8 cellular contexts compared by ENCODE assay signal in the genomic region with DNA sequence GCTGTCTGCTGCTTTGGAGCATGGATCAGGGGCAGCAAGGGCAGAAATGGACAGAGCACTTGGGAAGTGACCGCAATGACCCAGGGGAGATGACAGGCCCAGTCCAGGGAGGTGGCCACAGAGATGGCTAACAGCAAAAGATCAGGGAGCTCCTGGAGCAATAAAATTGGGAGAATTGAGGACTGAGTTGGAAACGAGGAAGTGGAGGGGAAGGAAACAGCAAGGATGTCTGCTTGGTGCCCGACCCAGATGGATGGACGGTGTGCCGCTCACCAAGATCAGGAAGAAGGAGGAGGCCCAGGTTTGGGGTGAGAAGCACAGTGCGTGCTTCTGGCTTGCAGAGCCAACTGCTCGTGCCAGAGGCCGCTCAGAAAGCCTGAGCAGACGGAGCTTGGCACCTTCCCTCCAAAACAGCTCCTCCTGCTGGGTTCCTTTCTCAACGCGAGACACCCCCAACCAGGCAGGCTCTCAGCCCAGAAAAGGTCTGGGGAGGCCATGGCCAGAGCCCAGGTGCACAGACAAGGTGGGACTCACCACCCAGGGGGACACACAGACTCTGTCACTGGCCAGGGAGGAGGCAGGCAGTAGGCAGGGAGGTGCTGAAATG. TPM values are rescaled to one million over a fixed set of nuclear protein-coding genes. Genes with fewer than 3 reads are reported as not detected.
DNase-seq lines count a peak whose midpoint lies in the region; ATAC-seq and TF ChIP-seq lines count a peak whose summit lies in the region.
"Had no signal": no experiment of that assay in that cellular context is flagged by ENCODE, and none has a peak within 500 bp of the region (broad histone marks: within the 10 kb centered on the region; RNA-seq: fewer than 3 reads in every experiment).

No MANE protein-coding gene starts in this region.

- H3K9ac ChIP-seq in MM.1S (ENCODE audit: low read length) = no peak overlapping the region

- ATAC-seq in mucosa of descending colon (peak; percentile 54), GM21576 (IDR thresholded peaks at IDR 0.05; ENCODE audit: unreplicated experiment) (no peak), esophagus mucosa (no peak)

- no peaks in the 10 kb centered on the region for H3K36me3 ChIP-seq in GM06990 (ENCODE audit: control insufficient read depth, insufficient read depth, low read length)
- H3K36me3 ChIP-seq in MM.1S (replicated peaks; ENCODE audit: insufficient read depth, low read length) = no peaks in the 10 kb centered on the region
- H3K36me3 ChIP-seq in mucosa of descending colon (ENCODE audit: low read depth) = no peaks in the 10 kb centered on the region
- H3K36me3 ChIP-seq: tibial nerve had no signal

- H4K20me1 ChIP-seq in MM.1S (ENCODE audit: insufficient read depth, low read length) = no peaks in the 10 kb centered on the region

- DNase-seq in GM06990 (ENCODE audit: extremely low read depth, insufficient read length) (no peak), MM.1S (peak; percentile 30), cerebellar nuclear complex (lab: John Stamatoyannopoulos, UW) (peak; percentile 44 to 67), mucosa of descending colon (no peak), germinal center (ENCODE audit: low spot score) (no peak)

- no peaks in the 10 kb centered on the region for H3K9me2 ChIP-seq in MM.1S (replicated peaks; ENCODE audit: insufficient read depth, low read length)

- intact Hi-C loops in mucosa of descending colon (cut with DNase I, micrococcal nuclease) = no loop called here

- H3K4me3 ChIP-seq in GM06990 (replicated peaks; ENCODE audit: low read depth, low read length) = no peak overlapping the region
- H3K4me3 ChIP-seq in MM.1S (ENCODE audit: low read length) = no peak overlapping the region
- H3K4me3 ChIP-seq in mucosa of descending colon = no peak overlapping the region
- H3K4me3 ChIP-seq: tibial nerve had no signal

- H3K27ac ChIP-seq in MM.1S (ENCODE audit: low read length) = no peak overlapping the region
- H3K27ac ChIP-seq: tibial nerve had no signal

- H3K27me3 ChIP-seq in GM06990 (replicated peaks; ENCODE audit: control insufficient read depth, insufficient read depth, low read length) = no peaks in the 10 kb centered on the region; the same call in 1 of the 2 replicates
- peaks cover 27% of the 10 kb centered on the region for H3K27me3 ChIP-seq in MM.1S (replicated peaks; ENCODE audit: insufficient read depth, low read length)

- H3K9me3 ChIP-seq in MM.1S (replicated peaks; ENCODE audit: insufficient read depth, low read length) (no peaks in the 10 kb centered on the region), mucosa of descending colon (no peaks in the 10 kb centered on the region)
- H3K9me3 ChIP-seq: tibial nerve had no signal

- no peak overlapping the region for H2AFZ ChIP-seq in MM.1S (ENCODE audit: low read length)

- no peaks in the 10 kb centered on the region for H3F3A ChIP-seq in MM.1S (ENCODE audit: insufficient read depth, low read length)

- TF ChIP-seq CTCF in GM06990 (IDR thresholded peaks at IDR 0.05; ENCODE audit: insufficient read depth, low read length, poor library complexity, severe bottlenecking) (peak; percentile 34), MM.1S (IDR thresholded peaks at IDR 0.05; ENCODE audit: low read length) (peak; percentile 32), mucosa of descending colon (IDR thresholded peaks at IDR 0.05) (no peak)

- no peak overlapping the region for H3K4me2 ChIP-seq in MM.1S (ENCODE audit: low read depth, low read length)

- H3K4me1 ChIP-seq in MM.1S (ENCODE audit: low read length) (no peaks in the 10 kb centered on the region), mucosa of descending colon (ENCODE audit: low read depth) (no peaks in the 10 kb centered on the region)
- H3K4me1 ChIP-seq: tibial nerve had no signal

- no peaks in the 10 kb centered on the region for H3K79me2 ChIP-seq in MM.1S (ENCODE audit: low read length)

RNA-seq across cellular contexts. Expression of a gene that starts 1.7 kb away (rescaled TPM):
- total RNA-seq in mucosa of descending colon = not detected
- 0.60 TPM for total RNA-seq in esophagus mucosa
- total RNA-seq: tibial nerve had no signal

RNA-seq across cellular contexts. Expression of a gene that starts 17.9 kb away (rescaled TPM):
- total RNA-seq in mucosa of descending colon = not detected
- not detected for total RNA-seq in esophagus mucosa
- total RNA-seq: tibial nerve had no signal

RNA-seq across cellular contexts. Expression of a gene that starts 24.8 kb away (rescaled TPM):
- total RNA-seq in mucosa of descending colon (10 to 100 TPM; 11.1 to 15.2 (median 11.7) TPM), esophagus mucosa (59.5 TPM)

RNA-seq across cellular contexts. Expression of a gene that starts 26.8 kb away (rescaled TPM):
- total RNA-seq in mucosa of descending colon (1 to 10 TPM; 3.0 to 9.2 (median 7.0) TPM), esophagus mucosa (32.8 TPM)

RNA-seq across cellular contexts. Expression of a gene that starts 31.1 kb away (rescaled TPM):
- total RNA-seq in mucosa of descending colon = 100 to 1,000 TPM in 2 of 3 donors, 10 to 100 TPM in 1; 91.9 to 150 (median 139) TPM
- total RNA-seq in esophagus mucosa = 162 TPM

Comparison
In these comparisons a context has a peak if more than half of its experiments do, and no peak if none do; other contexts are left out.
1. DNase-seq: peak in MM.1S (single experiment) and cerebellar nuclear complex (2 of 2); none in GM06990 (single experiment), mucosa of descending colon (0 of 3) and germinal center (single experiment).